15 cellular contexts compared by ENCODE assay signal in genomic region chr18:79583984-79584401, GRCh38.
DNase-seq lines count a peak whose midpoint lies in the region; ATAC-seq, FAIRE-seq and TF ChIP-seq lines count a peak whose summit lies in the region.
"Had no signal": no experiment of that assay in that cellular context is flagged by ENCODE, and none has a peak within 500 bp of the region (broad histone marks: within the 10 kb centered on the region; RNA-seq: fewer than 3 reads in every experiment).

No MANE protein-coding gene starts in this region.

- no peak overlapping the region for H2AFZ ChIP-seq in HepG2 (ENCODE audit: low read length)

- H3K27ac Mint-ChIP-seq in memory B cell (peak overlapping the region; percentile 77), CD14-positive monocyte (no peak overlapping the region)

- H3K27me3 ChIP-seq in right lobe of liver (no peaks in the 10 kb centered on the region), HepG2 (ENCODE audit: control insufficient read depth in 1 of 2, insufficient read depth in 2 of 2, low read length in 2 of 2) (peaks cover 8 to 27% of the 10 kb centered on the region in 2 experiments; a peak in 4 of 5 replicates), Panc1 (ENCODE audit: control insufficient read depth, insufficient read depth, low read length) (no peaks in the 10 kb centered on the region)
- H3K27me3 ChIP-seq: brain microvascular endothelial cell had no signal

- H3K27me3 Mint-ChIP-seq in memory B cell (peaks cover 3% of the 10 kb centered on the region), CD14-positive monocyte (ENCODE audit: low read depth in 3 of 3) (peaks cover 2 to 5% (median 2%) of the 10 kb centered on the region in 3 donors)

- TF ChIP-seq EP300 in HepG2 (IDR thresholded peaks at IDR 0.05; ENCODE audit: low read depth in 2 of 2, low read length in 2 of 2) (no peak), HepG2 (CRISPR knock-in tag; IDR thresholded peaks at IDR 0.05; ENCODE audit: borderline replicate concordance) (no peak)

- CTCF ChIA-PET in HepG2 (lab: Yijun Ruan, JAX; ENCODE audit: low intra/inter-chr PET ratio, low total read pairs), result no interaction called here
- CTCF ChIA-PET in Panc1 (lab: Charles Lee), result no interaction called here

- TF ChIP-seq CTCF in right lobe of liver (IDR thresholded peaks at IDR 0.05), result no peak
- no peak for TF ChIP-seq CTCF in HepG2 (CRISPR knock-in tag; IDR thresholded peaks at IDR 0.05)
- TF ChIP-seq CTCF in Panc1 (IDR thresholded peaks at IDR 0.05), result no peak
- no peak for TF ChIP-seq CTCF in CD14-positive monocyte (IDR thresholded peaks at IDR 0.05)

- BruUV-seq in HepG2 (replicated peaks; lab: Mats Ljungman, UMichigan), result no TSS peak
- BruUV-seq in Panc1 (replicated peaks; lab: Mats Ljungman, UMichigan), result no TSS peak

- FAIRE-seq in HepG2 (lab: Jason Lieb, UNC), result no peak

- H3K27ac ChIP-seq in right lobe of liver (no peak overlapping the region), HepG2 (ENCODE audit: extremely low read length, insufficient read depth, low read length) (no peak overlapping the region), Panc1 (ENCODE audit: low read length) (no peak overlapping the region)
- H3K27ac ChIP-seq: brain microvascular endothelial cell, stomach had no signal

- H3K9me3 Mint-ChIP-seq in memory B cell (no peaks in the 10 kb centered on the region), CD14-positive monocyte (peaks cover 0 to 2% (median 0%) of the 10 kb centered on the region in 7 donors)

- H3K4me1 Mint-ChIP-seq in memory B cell (peaks cover 13% of the 10 kb centered on the region), CD14-positive monocyte (peaks cover 3% of the 10 kb centered on the region)

- H3K9me3 ChIP-seq in right lobe of liver (no peaks in the 10 kb centered on the region), HepG2 (ENCODE audit: low read length) (no peaks in the 10 kb centered on the region), Panc1 (ENCODE audit: control insufficient read depth, insufficient read depth, low read depth, low read length) (no peaks in the 10 kb centered on the region)
- H3K9me3 ChIP-seq: stomach had no signal

- WGBS in right lobe of liver (ENCODE audit: insufficient coverage, low coverage, low lambda C conversion rate, missing lambda C conversion rate), result 76% methylated on average over 3 of the region's 15 CpGs
- 33% methylated on average over 1 of the region's 15 CpGs for WGBS in HepG2 (ENCODE audit: low lambda C conversion rate)

- H3K4me3 ChIP-seq in right lobe of liver (no peak overlapping the region), HepG2 (replicated peaks in 1 of 3; ENCODE audit: insufficient read depth in 1 of 3, low read depth in 2 of 3, low read length in 3 of 3) (no peak overlapping the region), Panc1 (ENCODE audit: low read depth in 2 of 2, low read length in 2 of 2) (no peak overlapping the region)
- H3K4me3 ChIP-seq: stomach had no signal

- intact Hi-C loops in right lobe of liver (cut with DNase I) (no loop called here), HepG2 (cut with micrococcal nuclease; ENCODE audit: unreplicated experiment) (no loop called here), Panc1 (cut with micrococcal nuclease; ENCODE audit: unreplicated experiment) (no loop called here), CD14-positive monocyte (cut with micrococcal nuclease) (no loop called here)

- H4K20me1 ChIP-seq in HepG2 (ENCODE audit: insufficient read depth, low read length), result no peaks in the 10 kb centered on the region

- H3K4me2 ChIP-seq in HepG2 (ENCODE audit: low read depth, low read length), result no peak overlapping the region

- in situ Hi-C loops in HepG2 (cut with HindIII; ENCODE audit: extremely low pct_ligation_motif_present, low pct_unique_long_range_greater_than_20kb) (no loop called here), Panc1 (cut with HindIII; ENCODE audit: low pct_unique_long_range_greater_than_20kb, low sequenced_read_pairs) (no loop called here)

- no peaks in the 10 kb centered on the region for H3K4me1 ChIP-seq in right lobe of liver
- peaks cover 23% of the 10 kb centered on the region for H3K4me1 ChIP-seq in HepG2 (ENCODE audit: insufficient read depth, low read length)
- peaks cover 4% of the 10 kb centered on the region; the same call in 1 of the 2 replicates for H3K4me1 ChIP-seq in Panc1 (ENCODE audit: control insufficient read depth, insufficient read depth, low read length)

- H3K36me3 ChIP-seq in right lobe of liver (no peaks in the 10 kb centered on the region), HepG2 (replicated peaks in 1 of 2; ENCODE audit: control insufficient read depth in 1 of 2, insufficient read depth in 2 of 2, low read length in 2 of 2) (no peaks in the 10 kb centered on the region), Panc1 (ENCODE audit: control insufficient read depth, insufficient read depth, low read length) (no peaks in the 10 kb centered on the region)
- H3K36me3 ChIP-seq: brain microvascular endothelial cell, stomach had no signal

- no peak overlapping the region for H3K9ac ChIP-seq in HepG2 (ENCODE audit: insufficient read depth, low read depth, low read length)

- TF ChIP-seq POLR2A in right lobe of liver (IDR thresholded peaks at IDR 0.05) (no peak), HepG2 (IDR thresholded peaks at IDR 0.05; ENCODE audit: insufficient read depth in 1 of 2, low read depth in 2 of 2, low read length in 2 of 2) (no peak)

- POLR2A ChIA-PET in HepG2 (lab: Yijun Ruan, JAX), result no interaction called here
- POLR2A ChIA-PET in Panc1 (lab: Charles Lee), result no interaction called here

- no peaks in the 10 kb centered on the region for H3K36me3 Mint-ChIP-seq in memory B cell
- H3K36me3 Mint-ChIP-seq in CD14-positive monocyte, result no peaks in the 10 kb centered on the region

- peak; percentile 19 to 30 (median 27) for DNase-seq in right lobe of liver
- no peak for DNase-seq in HepG2 (ENCODE audit: low spot score)
- no peak for DNase-seq in Panc1 (ENCODE audit: low read depth, low spot score)
- DNase-seq in memory B cell (ENCODE audit: low spot score in 2 of 2), result no peak
- DNase-seq in CD1c-positive myeloid dendritic cell (ENCODE audit: extremely low spot score), result no peak
- DNase-seq in NCI-H446 (lab: John Stamatoyannopoulos, UW), result no peak
- DNase-seq in CD14-positive monocyte (ENCODE audit: low spot score), result no peak
- DNase-seq: activated naive CD4-positive, alpha-beta T cell; brain microvascular endothelial cell; DMS153; KG1; NCI-H1417; NCI-H524 treated with DMSO at 0.1 percent for 48 hours; stomach; SW 1271 had no signal

- TF ChIP-seq RAD21 in HepG2 (CRISPR knock-in tag; IDR thresholded peaks at IDR 0.05), result no peak

- H3K4me3 Mint-ChIP-seq in memory B cell (no peak overlapping the region), CD14-positive monocyte (no peak overlapping the region)

- no peaks in the 10 kb centered on the region for H3K79me2 ChIP-seq in HepG2 (ENCODE audit: insufficient read depth, low read length)

- ATAC-seq in right lobe of liver, result no peak
- no peak for ATAC-seq in HepG2
- peak; percentile 49 for ATAC-seq in Panc1
- no peak for ATAC-seq in memory B cell (ENCODE audit: low read depth)

TF ChIP-seq in HepG2, 621 proteins besides CTCF, POLR2A, EP300 and RAD21 (continues in another document):
- TF ChIP-seq TMF1 (CRISPR knock-in tag; IDR thresholded peaks at IDR 0.05; ENCODE audit: low read depth) (no peak), MAFK (conservative IDR thresholded peaks at IDR 0.05 in 1 of 2, IDR thresholded peaks at IDR 0.05 in 1 of 2; ENCODE audit: low read length in 2 of 2) (no peak), MYNN (CRISPR knock-in tag; IDR thresholded peaks at IDR 0.05; ENCODE audit: low read depth) (no peak), KDM3A (CRISPR knock-in tag; IDR thresholded peaks at IDR 0.05; ENCODE audit: low read depth) (no peak), SMC3 (IDR thresholded peaks at IDR 0.05; ENCODE audit: low read length) (no peak), ZNF672 (CRISPR knock-in tag; IDR thresholded peaks at IDR 0.05) (no peak), ZHX1 (CRISPR knock-in tag; IDR thresholded peaks at IDR 0.05; ENCODE audit: low read depth) (no peak), FOXP4 (CRISPR knock-in tag; IDR thresholded peaks at IDR 0.05) (no peak)

Comparison
In these comparisons a context has a peak if more than half of its experiments do, and no peak if none do; other contexts are left out.
1. DNase-seq: peak in right lobe of liver (3 of 3); none in HepG2 (single experiment), Panc1 (single experiment), memory B cell (0 of 2), CD1c-positive myeloid dendritic cell (single experiment), NCI-H446 (0 of 2) and CD14-positive monocyte (single experiment).